Comparison of ENCODE assay signal across 14 cellular contexts in genomic region chr4:38067499-38067898, GRCh38.
"Had no signal": no experiment of that assay in that cellular context is flagged by ENCODE, and none has a peak within 500 bp of the region (broad histone marks: within the 10 kb centered on the region; RNA-seq: fewer than 3 reads in every experiment).

No MANE protein-coding gene starts in this region.

- H3K27me3 ChIP-seq: cardiac muscle cell, pancreas, transverse colon had no signal

- H3K4me3 ChIP-seq: cardiac muscle cell, pancreas, transverse colon had no signal

- H3K36me3 ChIP-seq: cardiac muscle cell, pancreas, transverse colon had no signal

- ATAC-seq: activated CD4-positive, alpha-beta T cell treated with anti-CD3 and anti-CD28 coated beads for 36 hours; activated naive CD8-positive, alpha-beta T cell treated with anti-CD3 and anti-CD28 coated beads, Interleukin-2, amount 50 U/mL, for 24 hours; pancreas had no signal

- H3K4me3 Mint-ChIP-seq: activated CD4-positive, alpha-beta memory T cell treated with anti-CD3 and anti-CD28 coated beads, Interleukin-2, amount 10 ng/mL, durations not matched to agents 7 days and 5 days; activated CD4-positive, alpha-beta T cell treated with anti-CD3 and anti-CD28 coated beads for 36 hours; activated naive CD8-positive, alpha-beta T cell treated with anti-CD3 and anti-CD28 coated beads, Interleukin-2, amount 50 U/mL, for 24 hours; activated T-helper 1 cell treated with anti-CD3 and anti-CD28 coated beads, Interleukin-12 subunit alpha, Interleukin-12 subunit beta, Interleukin-2, Interleukin-4 antibody, amounts not matched to agents 30 ng/mL and 10 ng/mL and 1 ng/mL, durations not matched to agents 14 hours and 24 hours and 36 hours; mesothelial cell of epicardium had no signal

- H3K27me3 Mint-ChIP-seq: activated CD4-positive, alpha-beta memory T cell treated with anti-CD3 and anti-CD28 coated beads, Interleukin-2, amount 10 ng/mL, durations not matched to agents 7 days and 5 days; activated CD4-positive, alpha-beta T cell treated with anti-CD3 and anti-CD28 coated beads for 36 hours; activated naive CD8-positive, alpha-beta T cell treated with anti-CD3 and anti-CD28 coated beads, Interleukin-2, amount 50 U/mL, for 24 hours had no signal

- H3K27ac ChIP-seq: cardiac muscle cell, pancreas, transverse colon, VCaP had no signal

- H3K9me3 Mint-ChIP-seq: activated CD4-positive, alpha-beta memory T cell treated with anti-CD3 and anti-CD28 coated beads, Interleukin-2, amount 10 ng/mL, durations not matched to agents 7 days and 5 days; activated naive CD8-positive, alpha-beta T cell treated with anti-CD3 and anti-CD28 coated beads, Interleukin-2, amount 50 U/mL, for 24 hours; activated T-helper 1 cell treated with anti-CD3 and anti-CD28 coated beads, Interleukin-12 subunit alpha, Interleukin-12 subunit beta, Interleukin-2, Interleukin-4 antibody, amounts not matched to agents 30 ng/mL and 10 ng/mL and 1 ng/mL, durations not matched to agents 14 hours and 24 hours and 36 hours; mesothelial cell of epicardium had no signal

- DNase-seq: activated CD4-positive, alpha-beta memory T cell treated with anti-CD3 and anti-CD28 coated beads, Interleukin-2, amount 10 ng/mL, durations not matched to agents 7 days and 5 days; activated CD4-positive, alpha-beta T cell treated with anti-CD3 and anti-CD28 coated beads for 36 hours; activated naive CD4-positive, alpha-beta T cell; activated naive CD8-positive, alpha-beta T cell treated with anti-CD3 and anti-CD28 coated beads, Interleukin-2, amount 50 U/mL, for 24 hours; pancreas; stimulated activated CD4-positive, alpha-beta T cell treated with anti-CD3 and anti-CD28 coated beads, Interleukin-1b, Interleukin-23, amount 100 ng/mL, for 48 hours; stimulated activated naive CD4-positive, alpha-beta T cell; substantia nigra; T1000; transverse colon had no signal

- H3K9me3 ChIP-seq: pancreas, transverse colon had no signal

- H3K27ac Mint-ChIP-seq: activated CD4-positive, alpha-beta memory T cell treated with anti-CD3 and anti-CD28 coated beads, Interleukin-2, amount 10 ng/mL, durations not matched to agents 7 days and 5 days; activated CD4-positive, alpha-beta T cell treated with anti-CD3 and anti-CD28 coated beads for 36 hours; activated naive CD8-positive, alpha-beta T cell treated with anti-CD3 and anti-CD28 coated beads, Interleukin-2, amount 50 U/mL, for 24 hours; activated T-helper 1 cell treated with anti-CD3 and anti-CD28 coated beads, Interleukin-12 subunit alpha, Interleukin-12 subunit beta, Interleukin-2, Interleukin-4 antibody, amounts not matched to agents 30 ng/mL and 10 ng/mL and 1 ng/mL, durations not matched to agents 14 hours and 24 hours and 36 hours; mesothelial cell of epicardium had no signal
